ENCODE assay signal across 9 cellular contexts in the genomic region with DNA sequence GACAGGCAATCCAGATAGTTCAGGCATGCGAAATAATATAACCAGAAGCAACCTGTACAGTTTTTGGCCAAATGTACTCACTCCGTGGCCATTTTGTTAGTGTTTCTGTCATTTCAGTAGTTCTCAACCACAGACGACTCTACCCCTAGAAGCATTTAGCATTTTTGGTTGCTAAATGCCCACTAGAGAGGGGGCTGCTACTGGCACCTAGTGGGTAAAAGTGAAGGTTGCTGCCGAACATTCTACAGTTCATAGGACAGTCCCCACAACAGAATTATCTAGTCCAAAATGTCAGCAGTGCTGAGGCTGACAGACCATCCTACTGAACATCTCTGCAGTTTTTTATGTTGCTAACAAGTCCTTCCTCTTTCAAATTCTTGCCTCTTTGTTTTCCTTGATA.
DNase-seq lines count a peak whose midpoint lies in the region; ATAC-seq, FAIRE-seq and TF ChIP-seq lines count a peak whose summit lies in the region.
"Had no signal": no experiment of that assay in that cellular context is flagged by ENCODE, and none has a peak within 500 bp of the region (broad histone marks: within the 10 kb centered on the region; RNA-seq: fewer than 3 reads in every experiment).

No MANE protein-coding gene starts in this region.

- no peak overlapping the region for H3K27ac Mint-ChIP-seq in central memory CD8-positive, alpha-beta T cell (ENCODE audit: low read depth)
- H3K27ac Mint-ChIP-seq: activated naive CD8-positive, alpha-beta T cell had no signal

- H3K27ac ChIP-seq in spleen, result no peak overlapping the region

- peak; percentile 70 for ATAC-seq in HG02588 (IDR thresholded peaks at IDR 0.05; ENCODE audit: unreplicated experiment)
- ATAC-seq in central memory CD8-positive, alpha-beta T cell (replicated peaks; ENCODE audit: extremely low read depth, poor library complexity, severe bottlenecking), result peak; percentile 65

- H3K36me3 ChIP-seq in spleen, result no peaks in the 10 kb centered on the region

- no peak for FAIRE-seq in HTR-8/SVneo (lab: Jason Lieb, UNC)

- H3K4me3 ChIP-seq in spleen, result no peak overlapping the region

- H3K27me3 ChIP-seq in spleen (replicated peaks in 1 of 7), result peaks cover 0 to 3% (median 0%) of the 10 kb centered on the region in 7 donors

- no peaks in the 10 kb centered on the region for H3K36me3 Mint-ChIP-seq in central memory CD8-positive, alpha-beta T cell (ENCODE audit: insufficient read depth)
- H3K36me3 Mint-ChIP-seq: activated naive CD8-positive, alpha-beta T cell had no signal

- WGBS in spleen, 5 donors, result 12 to 24% (median 16%) methylated on average over 4 of the region's 4 CpGs

- no peak for TF ChIP-seq POLR2A in spleen (IDR thresholded peaks at IDR 0.05)

- H3K4me3 Mint-ChIP-seq in central memory CD8-positive, alpha-beta T cell, result no peak overlapping the region
- H3K4me3 Mint-ChIP-seq: activated naive CD8-positive, alpha-beta T cell had no signal

- H3K9me3 Mint-ChIP-seq in central memory CD8-positive, alpha-beta T cell, result no peaks in the 10 kb centered on the region

- no peaks in the 10 kb centered on the region for H3K27me3 Mint-ChIP-seq in central memory CD8-positive, alpha-beta T cell

- intact Hi-C loops in spleen (cut with DNase I; ENCODE audit: low total_unique reads), result no loop called here

- no peaks in the 10 kb centered on the region for H3K4me1 Mint-ChIP-seq in central memory CD8-positive, alpha-beta T cell

- peaks cover 0 to 3% (median 0%) of the 10 kb centered on the region in 8 donors for H3K9me3 ChIP-seq in spleen

- no peaks in the 10 kb centered on the region for H3K4me1 ChIP-seq in spleen

- DNase-seq in activated gamma-delta T cell treated with Interleukin-2 at 50 U/mL for 16 hours (peak; percentile 4), activated gamma-delta T cell (lab: John Stamatoyannopoulos, UW) (no peak), NCI-H2227 (lab: John Stamatoyannopoulos, UW; ENCODE audit: unreplicated experiment) (peak; percentile 34), spleen (no peak), HTR-8/SVneo (ENCODE audit: insufficient read length, low spot score) (no peak)
- no peak for DNase-seq in central memory CD8-positive, alpha-beta T cell (ENCODE audit: low spot score in 2 of 2)
- DNase-seq in activated effector memory CD4-positive, alpha-beta T cell treated with Interleukin-2 at 50 U/mL for 16 hours, result no peak

- peak in 6 of 11 experiments; percentile 12 to 35 (median 22) for TF ChIP-seq CTCF in spleen (IDR thresholded peaks at IDR 0.05 in 8 of 11, conservative IDR thresholded peaks at IDR 0.05 in 3 of 11)

Comparison
In these comparisons a context has a peak if more than half of its experiments do, and no peak if none do; other contexts are left out.
1. DNase-seq: peak in activated gamma-delta T cell treated with Interleukin-2 at 50 U/mL for 16 hours (single experiment) and NCI-H2227 (single experiment); none in activated gamma-delta T cell (single experiment), central memory CD8-positive, alpha-beta T cell (0 of 2), spleen (single experiment), HTR-8/SVneo (single experiment) and activated effector memory CD4-positive, alpha-beta T cell treated with Interleukin-2 at 50 U/mL for 16 hours (single experiment).